Comparison of ENCODE assay signal across 8 cellular contexts in genomic region chr3:122515020-122515468, GRCh38. TPM values are rescaled to one million over a fixed set of nuclear protein-coding genes. Genes with fewer than 3 reads are reported as not detected.
DNase-seq lines count a peak whose midpoint lies in the region; ATAC-seq and TF ChIP-seq lines count a peak whose summit lies in the region.

No MANE protein-coding gene starts in this region.

- peak overlapping the region; percentile 78 to 93 (median 91) for H3K4me3 Mint-ChIP-seq in naive B cell

- H3K27ac Mint-ChIP-seq in naive B cell, result peak overlapping the region; percentile 88 to 99 (median 96)

- H3K36me3 Mint-ChIP-seq in naive B cell, result peaks cover 1 to 4% of the 10 kb centered on the region in 2 donors

- peaks cover 0 to 2% (median under 1%) of the 10 kb centered on the region in 7 donors for H3K9me3 Mint-ChIP-seq in naive B cell

- ATAC-seq in naive B cell (ENCODE audit: low read depth in 2 of 2) (no peak), HG02588 (IDR thresholded peaks at IDR 0.05; ENCODE audit: unreplicated experiment) (no peak), GM21367 (IDR thresholded peaks at IDR 0.05; ENCODE audit: unreplicated experiment) (no peak)

- H3K9me3 ChIP-seq in colonic mucosa, result no peaks in the 10 kb centered on the region

- peak overlapping the region in 1 of 2 donors; percentile 73 for H3K9ac ChIP-seq in colonic mucosa (ENCODE audit: low read depth in 2 of 2, low read length in 2 of 2)

- peak overlapping the region; percentile 97 for H3K27ac ChIP-seq in colonic mucosa

- peaks cover 32 to 40% (median 37%) of the 10 kb centered on the region in 3 donors for H3K4me1 Mint-ChIP-seq in naive B cell

- no peaks in the 10 kb centered on the region for H3K4me1 ChIP-seq in colonic mucosa

- intact Hi-C loops in colonic mucosa (cut with DNase I), result no loop called here

- in situ Hi-C loops in ACHN (cut with HindIII; ENCODE audit: low pct_ligation_motif_present, low pct_unique_long_range_greater_than_20kb, low sequenced_read_pairs), result no loop called here

- H3K27me3 ChIP-seq in colonic mucosa, result no peaks in the 10 kb centered on the region

- DNase-seq in AG10803 (ENCODE audit: low read depth), result no peak
- no peak for DNase-seq in Jurkat, Clone E6-1 (ENCODE audit: low read depth, low spot score)
- DNase-seq in colonic mucosa, result no peak
- DNase-seq in naive B cell, result no peak
- DNase-seq in ACHN, result no peak
- no peak for DNase-seq in NCI-H1436 (lab: John Stamatoyannopoulos, UW)

- H3K27me3 Mint-ChIP-seq in naive B cell, result no peaks in the 10 kb centered on the region

- no peak for TF ChIP-seq CTCF in AG10803 (conservative IDR thresholded peaks at IDR 0.05; ENCODE audit: low read length)
- TF ChIP-seq CTCF in colonic mucosa (IDR thresholded peaks at IDR 0.05), result no peak

- no peaks in the 10 kb centered on the region for H3K36me3 ChIP-seq in colonic mucosa

- H3K4me3 ChIP-seq in AG10803 (ENCODE audit: low read length) (peak overlapping the region; percentile 73), colonic mucosa (peak overlapping the region; percentile 90)
- peak overlapping the region; percentile 54 for H3K4me3 ChIP-seq in Jurkat, Clone E6-1 (ENCODE audit: low read length)

RNA-seq across cellular contexts. Expression of gene KPNA1, which starts 0.3 kb away (rescaled TPM):
- polyA plus RNA-seq in Jurkat, Clone E6-1 (2012; ENCODE audit: insufficient read depth, insufficient read length), result 44.7 TPM
- 10 to 100 TPM; 47.4 to 60.4 TPM for total RNA-seq in colonic mucosa
- 10 to 100 TPM; 31.5 to 44.1 (median 34.5) TPM for polyA plus RNA-seq in naive B cell (ENCODE audit: low read depth in 6 of 6)

RNA-seq across cellular contexts. Expression of gene PARP9, which starts 49.1 kb away (rescaled TPM):
- polyA plus RNA-seq in Jurkat, Clone E6-1 (2012; ENCODE audit: insufficient read depth, insufficient read length), result 11.7 TPM
- 10 to 100 TPM; 20.2 to 28.0 TPM for total RNA-seq in colonic mucosa
- 10 to 100 TPM; 13.1 to 26.2 (median 18.8) TPM for polyA plus RNA-seq in naive B cell (ENCODE audit: low read depth in 6 of 6)

RNA-seq across cellular contexts. Expression of gene DTX3L, which starts 49.1 kb away (rescaled TPM):
- polyA plus RNA-seq in Jurkat, Clone E6-1 (2012; ENCODE audit: insufficient read depth, insufficient read length), result 7.8 TPM
- 10 to 100 TPM; 44.0 to 46.4 TPM for total RNA-seq in colonic mucosa
- polyA plus RNA-seq in naive B cell (ENCODE audit: low read depth in 6 of 6), result 10 to 100 TPM; 10.9 to 34.1 (median 27.0) TPM
